12 cellular contexts compared by ENCODE assay signal in the genomic region with DNA sequence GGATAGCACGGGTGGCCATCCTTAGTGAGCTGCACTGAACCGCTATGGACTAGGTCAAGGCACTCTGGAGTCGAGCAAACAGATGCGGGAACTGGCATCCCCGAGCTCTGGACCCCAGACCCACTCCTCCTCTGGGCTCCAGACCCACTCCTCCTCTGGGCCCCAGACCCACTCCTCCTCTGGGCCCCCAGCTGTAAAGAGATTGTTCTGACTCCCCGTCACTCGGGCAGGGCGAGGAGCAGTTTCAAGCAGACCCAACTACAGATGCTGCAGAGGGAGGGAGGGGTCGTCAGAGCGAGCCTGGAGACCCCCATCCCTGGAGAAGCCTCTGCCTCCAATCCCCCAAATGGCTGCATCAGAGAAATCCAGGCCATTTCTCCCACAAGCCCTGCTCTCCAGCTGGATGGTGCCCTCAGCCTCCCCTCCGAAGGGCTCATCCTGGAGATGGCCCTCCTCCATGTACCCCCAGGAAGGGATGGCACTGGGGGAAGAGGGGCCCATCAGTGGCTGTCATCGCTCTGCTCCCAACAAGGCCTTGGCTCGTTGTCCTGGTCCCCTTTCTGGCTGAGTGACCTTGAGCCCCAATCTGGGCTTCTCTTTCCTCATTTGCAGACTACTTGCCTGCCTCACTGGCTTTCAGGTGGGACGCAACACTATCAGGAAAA. TPM values are rescaled to one million over a fixed set of nuclear protein-coding genes. Genes with fewer than 3 reads are reported as not detected.
DNase-seq lines count a peak whose midpoint lies in the region; ATAC-seq, FAIRE-seq and TF ChIP-seq lines count a peak whose summit lies in the region.
"Had no signal": no experiment of that assay in that cellular context is flagged by ENCODE, and none has a peak within 500 bp of the region (broad histone marks: within the 10 kb centered on the region; RNA-seq: fewer than 3 reads in every experiment).

No MANE protein-coding gene starts in this region.

- intact Hi-C loops in Right ventricle myocardium inferior (cut with DNase I), result no loop called here
- intact Hi-C loops in kidney (cut with DNase I), result no loop called here
- intact Hi-C loops in sciatic nerve (cut with DNase I), result no loop called here
- intact Hi-C loops in uterus (cut with DNase I; ENCODE audit: low total_unique reads), result no loop called here

- TF ChIP-seq POLR2A in uterus (IDR thresholded peaks at IDR 0.05), result no peak

- no peak for TF ChIP-seq CTCF in right atrium auricular region (IDR thresholded peaks at IDR 0.05)
- no peak for TF ChIP-seq CTCF in kidney (IDR thresholded peaks at IDR 0.05; ENCODE audit: borderline replicate concordance, extremely low read depth, insufficient read depth)
- TF ChIP-seq CTCF in uterus (IDR thresholded peaks at IDR 0.05), result no peak
- no peak for TF ChIP-seq CTCF in D721Med (IDR thresholded peaks at IDR 0.05; ENCODE audit: insufficient read depth, missing control alignments)

- H3K4me3 ChIP-seq in right atrium auricular region (no peak overlapping the region), kidney (ENCODE audit: low read length in 2 of 2) (no peak overlapping the region), uterus (no peak overlapping the region)

- no peaks in the 10 kb centered on the region for H3K27me3 ChIP-seq in right atrium auricular region
- no peaks in the 10 kb centered on the region for H3K27me3 ChIP-seq in uterus

- ATAC-seq in Right ventricle myocardium inferior (no peak), sciatic nerve (no peak), GM21528 (IDR thresholded peaks at IDR 0.05; ENCODE audit: low FRiP score, unreplicated experiment) (no peak)

- FAIRE-seq in kidney (lab: Jason Lieb, UNC) (no peak), D721Med (lab: Jason Lieb, UNC) (no peak)
- FAIRE-seq: A204.1 had no signal

- H3K9ac ChIP-seq in kidney (ENCODE audit: low read length in 2 of 2), result peak overlapping the region in 1 of 2 donors; percentile 63

- H3K27ac ChIP-seq in right atrium auricular region, result peak overlapping the region; percentile 91 to 94
- H3K27ac ChIP-seq in kidney (ENCODE audit: low read depth in 2 of 2, low read length in 2 of 2), result peak overlapping the region; percentile 94 to 95
- H3K27ac ChIP-seq in uterus, result peak overlapping the region; percentile 94 to 96

- H3K9me3 ChIP-seq in right atrium auricular region (no peaks in the 10 kb centered on the region), kidney (ENCODE audit: control insufficient read depth in 1 of 2, low read length in 2 of 2) (no peaks in the 10 kb centered on the region), uterus (no peaks in the 10 kb centered on the region)

- DNase-seq in right atrium auricular region (ENCODE audit: low spot score), result no peak
- DNase-seq in Right ventricle myocardium inferior (ENCODE audit: missing footprints), result no peak
- DNase-seq in kidney, result peak; percentile 75
- DNase-seq in sciatic nerve (ENCODE audit: low spot score), result peak; percentile 57
- DNase-seq in uterus, result no peak
- DNase-seq in UCSD-AML1 (lab: John Stamatoyannopoulos, UW; ENCODE audit: unreplicated experiment), result no peak
- DNase-seq in D721Med (ENCODE audit: insufficient read length, low spot score), result no peak
- DNase-seq: activated B cell treated with CpG ODN at 0.5 μM for 24 hours, activated T-cell treated with anti-CD3 and anti-CD28 coated beads for 4 hours, Kasumi-1 had no signal

- H3K36me3 ChIP-seq in right atrium auricular region, result no peaks in the 10 kb centered on the region
- H3K36me3 ChIP-seq in kidney (ENCODE audit: control insufficient read depth in 1 of 2, insufficient read depth in 2 of 2, low read length in 2 of 2), result no peaks in the 10 kb centered on the region
- H3K36me3 ChIP-seq in uterus, result no peaks in the 10 kb centered on the region

- H3K4me1 ChIP-seq in right atrium auricular region (peaks cover 0 to 31% of the 10 kb centered on the region in 2 donors), kidney (ENCODE audit: control insufficient read depth in 1 of 2, insufficient read depth in 1 of 2, low read depth in 1 of 2, low read length in 2 of 2) (peaks cover 3 to 16% of the 10 kb centered on the region in 2 donors), uterus (peaks cover 5 to 16% of the 10 kb centered on the region in 2 donors)

RNA-seq across cellular contexts. Expression of gene DUSP1, which starts 38.7 kb away (rescaled TPM):
- total RNA-seq in right atrium auricular region (100 to 1,000 TPM; 804 to 819 TPM), Right ventricle myocardium inferior (103 TPM), kidney (172 TPM), sciatic nerve (296 TPM), uterus (1,000 to 10,000 TPM in 1 of 4 donors, 100 to 1,000 TPM in 3; 189 to 2,046 (median 515) TPM)
- 298 TPM for polyA plus RNA-seq in kidney (ENCODE audit: insufficient read depth, low read depth, low replicate concordance)

Comparison
In these comparisons a context has a peak if more than half of its experiments do, and no peak if none do; other contexts are left out.
1. DNase-seq: peak in kidney (single experiment) and sciatic nerve (single experiment); none in right atrium auricular region (single experiment), Right ventricle myocardium inferior (single experiment), uterus (0 of 2), UCSD-AML1 (single experiment) and D721Med (single experiment).
2. Peak in every context shown above with its lines, with median percentiles within 50 percentile points of each other: H3K27ac ChIP-seq.